ENCODE assay signal across 15 cellular contexts in genomic region chr7:81688622-81689411, GRCh38.
DNase-seq lines count a peak whose midpoint lies in the region; ATAC-seq and TF ChIP-seq lines count a peak whose summit lies in the region.
"Had no signal": no experiment of that assay in that cellular context is flagged by ENCODE, and none has a peak within 500 bp of the region (broad histone marks: within the 10 kb centered on the region; RNA-seq: fewer than 3 reads in every experiment).

No MANE protein-coding gene starts in this region.

- intact Hi-C loops in right cardiac atrium (cut with DNase I), result no loop called here

- H3K27ac ChIP-seq in 22Rv1 (peak overlapping the region; percentile 94), right cardiac atrium (ENCODE audit: low read length) (no peak overlapping the region)
- H3K27ac ChIP-seq: suprapubic skin, WERI-Rb-1 had no signal

- H3K36me3 ChIP-seq in HAP-1 (replicated peaks), result no peaks in the 10 kb centered on the region
- H3K36me3 ChIP-seq: suprapubic skin, WERI-Rb-1 had no signal

- peak; percentile 10 to 30 for DNase-seq in HAP-1 (ENCODE audit: low spot score in 2 of 2)
- DNase-seq in NOMO-1 (lab: John Stamatoyannopoulos, UW; ENCODE audit: unreplicated experiment in 2 of 2), result peak; percentile 76 to 97
- DNase-seq in stimulated activated CD4-positive, alpha-beta T cell treated with anti-CD3 and anti-CD28 coated beads, Interleukin-4, amount 100 ng/mL, for 1 hour, result no peak
- no peak for DNase-seq in right cardiac atrium
- DNase-seq in NCI-H2196 (lab: John Stamatoyannopoulos, UW; ENCODE audit: unreplicated experiment), result no peak
- DNase-seq: effector memory CD8-positive, alpha-beta T cell; hypothalamus; midbrain; PC-3; WERI-Rb-1 had no signal

- H3K4me1 ChIP-seq in HAP-1 (peaks cover 16% of the 10 kb centered on the region; the same call in 1 of the 2 replicates), right cardiac atrium (ENCODE audit: control insufficient read depth, insufficient read depth, low read length) (no peaks in the 10 kb centered on the region)

- in situ Hi-C loops in HAP-1 (cut with MboI; ENCODE audit: low sequenced_read_pairs), result no loop called here

- TF ChIP-seq CTCF in 22Rv1 (IDR thresholded peaks at IDR 0.05), result no peak

- ATAC-seq in esophagus mucosa, result peak; percentile 59
- no peak for ATAC-seq in right cardiac atrium
- ATAC-seq: activated T-helper 17 cell treated with anti-CD3 and anti-CD28 coated beads, Interleukin-2, amount 50 U/mL, for 72 hours; effector memory CD8-positive, alpha-beta T cell; HCT116; PC-3 had no signal

- no peaks in the 10 kb centered on the region for H3K27me3 ChIP-seq in HAP-1 (ENCODE audit: low read depth)
- no peaks in the 10 kb centered on the region for H3K27me3 ChIP-seq in right cardiac atrium (ENCODE audit: control insufficient read depth, insufficient read depth)
- H3K27me3 ChIP-seq: suprapubic skin had no signal

- H3K9me3 ChIP-seq in HAP-1, result no peaks in the 10 kb centered on the region
- H3K9me3 ChIP-seq in right cardiac atrium (ENCODE audit: control insufficient read depth, low read length), result no peaks in the 10 kb centered on the region
- H3K9me3 ChIP-seq: suprapubic skin had no signal

- no peak overlapping the region for H3K4me3 ChIP-seq in HAP-1
- H3K4me3 ChIP-seq in right cardiac atrium (ENCODE audit: low read length), result no peak overlapping the region
- H3K4me3 ChIP-seq: suprapubic skin had no signal

- WGBS in right cardiac atrium, result 79% methylated on average over 4 of the region's 4 CpGs

Comparison
In these comparisons a context has a peak if more than half of its experiments do, and no peak if none do; other contexts are left out.
1. DNase-seq: peak in HAP-1 (2 of 2) and NOMO-1 (2 of 2); none in stimulated activated CD4-positive, alpha-beta T cell treated with anti-CD3 and anti-CD28 coated beads, Interleukin-4, amount 100 ng/mL, for 1 hour (single experiment), right cardiac atrium (0 of 3) and NCI-H2196 (single experiment).